ENCODE assay signal across 6 cellular contexts in genomic region chr17:76731800-76732733, GRCh38. TPM values are rescaled to one million over a fixed set of nuclear protein-coding genes. Genes with fewer than 3 reads are reported as not detected.
DNase-seq lines count a peak whose midpoint lies in the region; ATAC-seq, FAIRE-seq and TF ChIP-seq lines count a peak whose summit lies in the region.
"Not testable (repeated sequence)": the region's sequence is repeated elsewhere in the genome, so short reads cannot be mapped to it uniquely, and the experiment has no call there.

No MANE protein-coding gene starts in this region.

- not testable (repeated sequence) for H3K9me3 Mint-ChIP-seq in activated naive CD8-positive, alpha-beta T cell (ENCODE audit: low read depth); stimulated activated effector memory CD8-positive, alpha-beta T cell treated with anti-CD3 and anti-CD28 coated beads, Interleukin-12 subunit alpha, Interleukin-12 subunit beta, amount 100 ng/mL, for 72 hours

- H3K9me2 ChIP-seq in Loucy (replicated peaks; ENCODE audit: low read depth, low read length), result not testable (repeated sequence)

- peaks cover 14% of the 10 kb centered on the region for H3F3A ChIP-seq in Loucy (ENCODE audit: low read depth)

- not testable (repeated sequence) for FAIRE-seq in HepG2 (lab: Jason Lieb, UNC)

- 94% methylated on average over 13 of the region's 13 CpGs for WGBS in HepG2 (ENCODE audit: low lambda C conversion rate)

- TF ChIP-seq CTCF in Loucy (conservative IDR thresholded peaks at IDR 0.05; ENCODE audit: low read length); VCaP (conservative IDR thresholded peaks at IDR 0.05); HepG2 (CRISPR knock-in tag; IDR thresholded peaks at IDR 0.05): not testable (repeated sequence)

- peaks cover 19% of the 10 kb centered on the region for H3K27me3 ChIP-seq in Loucy (ENCODE audit: insufficient read depth, low read length, poor library complexity, severe bottlenecking)
- H3K27me3 ChIP-seq in HepG2 (ENCODE audit: control insufficient read depth in 1 of 2, insufficient read depth in 2 of 2, low read length in 2 of 2), result not testable (repeated sequence)

- H4K20me1 ChIP-seq in Loucy (ENCODE audit: insufficient read depth, low read length, poor library complexity, severe bottlenecking), result peaks cover 81% of the 10 kb centered on the region
- peaks cover 40% of the 10 kb centered on the region for H4K20me1 ChIP-seq in HepG2 (ENCODE audit: insufficient read depth, low read length)

- POLR2A ChIA-PET in HepG2 (lab: Yijun Ruan, JAX), result interaction anchor here (0.8 to 1.8 kb wide), 3 partner anchors 13 to 61 kb away, joined by 3 to 8 read pairs (median 3); no protein-coding TSS in a partner anchor

- peak overlapping the region; percentile 99 for H3K4me3 ChIP-seq in Loucy (ENCODE audit: low read length, poor library complexity, severe bottlenecking)
- H3K4me3 ChIP-seq in HepG2 (replicated peaks in 1 of 3; ENCODE audit: insufficient read depth in 1 of 3, low read depth in 2 of 3, low read length in 3 of 3), result not testable (repeated sequence)

- peaks cover 97% of the 10 kb centered on the region for H3K79me2 ChIP-seq in Loucy (ENCODE audit: insufficient read depth, low read length)
- peaks cover 68% of the 10 kb centered on the region for H3K79me2 ChIP-seq in HepG2 (ENCODE audit: insufficient read depth, low read length)

- in situ Hi-C loops in HepG2 (cut with HindIII; ENCODE audit: extremely low pct_ligation_motif_present, low pct_unique_long_range_greater_than_20kb), result not testable (repeated sequence)

- not testable (repeated sequence) for ATAC-seq in HepG2; stimulated activated effector memory CD8-positive, alpha-beta T cell treated with anti-CD3 and anti-CD28 coated beads, Interleukin-12 subunit alpha, Interleukin-12 subunit beta, amount 100 ng/mL, for 72 hours

- intact Hi-C loops in HepG2 (cut with micrococcal nuclease; ENCODE audit: unreplicated experiment), result not testable (repeated sequence)

- H3K9me3 ChIP-seq in Loucy (ENCODE audit: insufficient read depth, low read depth, low read length); HepG2 (ENCODE audit: low read length): not testable (repeated sequence)

- not testable (repeated sequence) for TF ChIP-seq RAD21 in HepG2 (CRISPR knock-in tag; IDR thresholded peaks at IDR 0.05)

- H3K36me3 ChIP-seq in Loucy (ENCODE audit: insufficient read depth, low read length) (peaks cover 52% of the 10 kb centered on the region), HepG2 (replicated peaks in 1 of 2; ENCODE audit: control insufficient read depth in 1 of 2, insufficient read depth in 2 of 2, low read length in 2 of 2) (peaks cover 12 to 35% of the 10 kb centered on the region in 2 experiments)

- H3K27ac Mint-ChIP-seq in activated naive CD8-positive, alpha-beta T cell, result peak overlapping the region; percentile 97
- H3K27ac Mint-ChIP-seq in stimulated activated effector memory CD8-positive, alpha-beta T cell treated with anti-CD3 and anti-CD28 coated beads, Interleukin-12 subunit alpha, Interleukin-12 subunit beta, amount 100 ng/mL, for 72 hours, result peak overlapping the region; percentile 99

- H3K4me2 ChIP-seq in Loucy (ENCODE audit: low read depth, low read length, poor library complexity, severe bottlenecking), result peak overlapping the region; percentile 93
- not testable (repeated sequence) for H3K4me2 ChIP-seq in HepG2 (ENCODE audit: low read depth, low read length)

- H3K36me3 Mint-ChIP-seq in activated naive CD8-positive, alpha-beta T cell, result peaks cover 28% of the 10 kb centered on the region
- peaks cover 100% of the 10 kb centered on the region for H3K36me3 Mint-ChIP-seq in stimulated activated effector memory CD8-positive, alpha-beta T cell treated with anti-CD3 and anti-CD28 coated beads, Interleukin-12 subunit alpha, Interleukin-12 subunit beta, amount 100 ng/mL, for 72 hours

- peak overlapping the region; percentile 100 for H3K9ac ChIP-seq in Loucy (ENCODE audit: low read depth, low read length, poor library complexity, severe bottlenecking)
- not testable (repeated sequence) for H3K9ac ChIP-seq in HepG2 (ENCODE audit: insufficient read depth, low read depth, low read length)

- peak; percentile 10 to 27; a peak in 1 of 4 replicates for TF ChIP-seq POLR2A in HepG2 (IDR thresholded peaks at IDR 0.05; ENCODE audit: insufficient read depth in 1 of 2, low read depth in 2 of 2, low read length in 2 of 2)

- H3K27me3 Mint-ChIP-seq in activated naive CD8-positive, alpha-beta T cell, result not testable (repeated sequence)

- peak overlapping the region; percentile 99 for H3K4me3 Mint-ChIP-seq in activated naive CD8-positive, alpha-beta T cell
- peak overlapping the region; percentile 93 for H3K4me3 Mint-ChIP-seq in stimulated activated effector memory CD8-positive, alpha-beta T cell treated with anti-CD3 and anti-CD28 coated beads, Interleukin-12 subunit alpha, Interleukin-12 subunit beta, amount 100 ng/mL, for 72 hours

- H3K4me1 Mint-ChIP-seq in activated naive CD8-positive, alpha-beta T cell (ENCODE audit: low read depth), result peaks cover 59% of the 10 kb centered on the region
- H3K4me1 Mint-ChIP-seq in stimulated activated effector memory CD8-positive, alpha-beta T cell treated with anti-CD3 and anti-CD28 coated beads, Interleukin-12 subunit alpha, Interleukin-12 subunit beta, amount 100 ng/mL, for 72 hours, result peaks cover 41% of the 10 kb centered on the region

- CTCF ChIA-PET in HepG2 (lab: Yijun Ruan, JAX; ENCODE audit: low intra/inter-chr PET ratio, low total read pairs), result not testable (repeated sequence)

- BruUV-seq in HepG2 (replicated peaks; lab: Mats Ljungman, UMichigan), result not testable (repeated sequence)

- not testable (repeated sequence) for TF ChIP-seq EP300 in HepG2 (IDR thresholded peaks at IDR 0.05; ENCODE audit: low read depth in 2 of 2, low read length in 2 of 2); HepG2 (CRISPR knock-in tag; IDR thresholded peaks at IDR 0.05; ENCODE audit: borderline replicate concordance)

- DNase-seq in DMS 273 (lab: John Stamatoyannopoulos, UW; ENCODE audit: unreplicated experiment), result peak; percentile 46
- DNase-seq in HepG2 (ENCODE audit: low spot score); stimulated activated effector memory CD8-positive, alpha-beta T cell treated with anti-CD3 and anti-CD28 coated beads, Interleukin-12 subunit alpha, Interleukin-12 subunit beta, amount 100 ng/mL, for 72 hours (ENCODE audit: low spot score in 2 of 2): not testable (repeated sequence)

- not testable (repeated sequence) for H2AFZ ChIP-seq in Loucy (ENCODE audit: low read length); HepG2 (ENCODE audit: low read length)

- H3K4me1 ChIP-seq in Loucy (ENCODE audit: insufficient read depth, low read length, poor library complexity, severe bottlenecking) (peaks cover 54% of the 10 kb centered on the region), HepG2 (ENCODE audit: insufficient read depth, low read length) (peaks cover 58% of the 10 kb centered on the region)

- H3K27ac ChIP-seq in VCaP (peak overlapping the region; percentile 1; the same call in 1 of the 2 replicates), HepG2 (ENCODE audit: extremely low read length, insufficient read depth, low read length) (peak overlapping the region; percentile 12)

RNA-seq across cellular contexts. Expression of gene SRSF2, which starts 5.1 kb away (rescaled TPM):
- 249 and 319 TPM in 2 replicates for total RNA-seq in HepG2 (2016; rRNA removed; fragmentation: Illumina TruSeq; extraction: Trizol)
- total RNA-seq in HepG2 (2016; cell fraction: cytosol; rRNA removed; fragmentation: Illumina TruSeq; extraction: Trizol; ENCODE audit: low read depth), result 103 and 114 TPM in 2 replicates
- 260 and 312 TPM in 2 replicates for total RNA-seq in HepG2 (2016; cell fraction: insoluble cytoplasmic fraction; rRNA removed; fragmentation: Illumina TruSeq; extraction: Trizol)
- total RNA-seq in HepG2 (2016; cell fraction: membrane; rRNA removed; fragmentation: Illumina TruSeq; extraction: Trizol), result 135 and 140 TPM in 2 replicates
- total RNA-seq in HepG2 (2016; cell fraction: nucleus; rRNA removed; fragmentation: Illumina TruSeq; extraction: Trizol), result 349 and 418 TPM in 2 replicates
- 306 and 308 TPM in 2 replicates for polyA plus RNA-seq in HepG2 (2011; rRNA removed)
- 103 and 169 TPM in 2 replicates for polyA plus RNA-seq in HepG2 (2011; cell fraction: cytosol; rRNA removed)
- 1,720 and 2,373 TPM in 2 replicates for polyA plus RNA-seq in HepG2 (2011; cell fraction: nucleus; rRNA removed)
- polyA plus RNA-seq in HepG2 (2012), result 214 and 282 TPM in 2 replicates
- 77.5 and 85.0 TPM in 2 replicates for polyA plus RNA-seq in HepG2 (2016; cell fraction: cytosol; fragmentation: Illumina TruSeq; extraction: Trizol; ENCODE audit: low read depth)
- 376 and 395 TPM in 2 replicates for polyA plus RNA-seq in HepG2 (2016; cell fraction: insoluble cytoplasmic fraction; fragmentation: Illumina TruSeq; extraction: Trizol; ENCODE audit: low read depth)
- 116 and 123 TPM in 2 replicates for polyA plus RNA-seq in HepG2 (2016; cell fraction: membrane; fragmentation: Illumina TruSeq; extraction: Trizol; ENCODE audit: low read depth)
- polyA plus RNA-seq in HepG2 (2016; cell fraction: nucleus; fragmentation: Illumina TruSeq; extraction: Trizol; ENCODE audit: insufficient read depth, low read depth), result 776 and 819 TPM in 2 replicates
- 243 and 377 TPM in 2 replicates for polyA minus RNA-seq in HepG2 (2011; rRNA and poly(A)+ RNA removed; ENCODE audit: low replicate concordance)
- 59.7 and 82.4 TPM in 2 replicates for polyA minus RNA-seq in HepG2 (2011; cell fraction: cytosol; rRNA and poly(A)+ RNA removed)
- 526 and 551 TPM in 2 replicates for polyA minus RNA-seq in HepG2 (2011; cell fraction: nucleus; rRNA and poly(A)+ RNA removed)

RNA-seq across cellular contexts. Expression of gene METTL23, which starts 5.4 kb away (rescaled TPM):
- 39.7 and 39.9 TPM in 2 replicates for total RNA-seq in HepG2 (2016; rRNA removed; fragmentation: Illumina TruSeq; extraction: Trizol)
- 13.8 and 15.1 TPM in 2 replicates for total RNA-seq in HepG2 (2016; cell fraction: cytosol; rRNA removed; fragmentation: Illumina TruSeq; extraction: Trizol; ENCODE audit: low read depth)
- total RNA-seq in HepG2 (2016; cell fraction: insoluble cytoplasmic fraction; rRNA removed; fragmentation: Illumina TruSeq; extraction: Trizol), result 40.1 and 40.8 TPM in 2 replicates
- 23.4 and 26.9 TPM in 2 replicates for total RNA-seq in HepG2 (2016; cell fraction: membrane; rRNA removed; fragmentation: Illumina TruSeq; extraction: Trizol)
- total RNA-seq in HepG2 (2016; cell fraction: nucleus; rRNA removed; fragmentation: Illumina TruSeq; extraction: Trizol), result 28.8 and 32.4 TPM in 2 replicates
- polyA plus RNA-seq in HepG2 (2011; rRNA removed), result 85.4 and 104 TPM in 2 replicates
- 54.2 and 65.9 TPM in 2 replicates for polyA plus RNA-seq in HepG2 (2011; cell fraction: cytosol; rRNA removed)
- 68.9 and 70.3 TPM in 2 replicates for polyA plus RNA-seq in HepG2 (2011; cell fraction: nucleus; rRNA removed)
- 49.3 and 49.6 TPM in 2 replicates for polyA plus RNA-seq in HepG2 (2012)
- 16.6 and 18.6 TPM in 2 replicates for polyA plus RNA-seq in HepG2 (2016; cell fraction: cytosol; fragmentation: Illumina TruSeq; extraction: Trizol; ENCODE audit: low read depth)
- polyA plus RNA-seq in HepG2 (2016; cell fraction: insoluble cytoplasmic fraction; fragmentation: Illumina TruSeq; extraction: Trizol; ENCODE audit: low read depth), result 45.5 and 51.2 TPM in 2 replicates
- 22.2 and 23.6 TPM in 2 replicates for polyA plus RNA-seq in HepG2 (2016; cell fraction: membrane; fragmentation: Illumina TruSeq; extraction: Trizol; ENCODE audit: low read depth)
- 60.8 and 67.8 TPM in 2 replicates for polyA plus RNA-seq in HepG2 (2016; cell fraction: nucleus; fragmentation: Illumina TruSeq; extraction: Trizol; ENCODE audit: insufficient read depth, low read depth)
- 23.4 and 37.2 TPM in 2 replicates for polyA minus RNA-seq in HepG2 (2011; rRNA and poly(A)+ RNA removed; ENCODE audit: low replicate concordance)
- 17.2 and 17.6 TPM in 2 replicates for polyA minus RNA-seq in HepG2 (2011; cell fraction: cytosol; rRNA and poly(A)+ RNA removed)
- polyA minus RNA-seq in HepG2 (2011; cell fraction: nucleus; rRNA and poly(A)+ RNA removed), result 17.6 and 22.6 TPM in 2 replicates

RNA-seq across cellular contexts. Expression of gene JMJD6, which starts 5.7 kb away (rescaled TPM):
- 41.0 and 49.1 TPM in 2 replicates for total RNA-seq in HepG2 (2016; rRNA removed; fragmentation: Illumina TruSeq; extraction: Trizol)
- total RNA-seq in HepG2 (2016; cell fraction: cytosol; rRNA removed; fragmentation: Illumina TruSeq; extraction: Trizol; ENCODE audit: low read depth), result 9.7 and 10.0 TPM in 2 replicates
- total RNA-seq in HepG2 (2016; cell fraction: insoluble cytoplasmic fraction; rRNA removed; fragmentation: Illumina TruSeq; extraction: Trizol), result 41.7 and 48.0 TPM in 2 replicates
- 15.3 and 17.9 TPM in 2 replicates for total RNA-seq in HepG2 (2016; cell fraction: membrane; rRNA removed; fragmentation: Illumina TruSeq; extraction: Trizol)
- total RNA-seq in HepG2 (2016; cell fraction: nucleus; rRNA removed; fragmentation: Illumina TruSeq; extraction: Trizol), result 24.8 and 26.0 TPM in 2 replicates
- polyA plus RNA-seq in HepG2 (2011; rRNA removed), result 33.6 and 36.0 TPM in 2 replicates
- polyA plus RNA-seq in HepG2 (2011; cell fraction: cytosol; rRNA removed), result 25.2 and 31.5 TPM in 2 replicates
- polyA plus RNA-seq in HepG2 (2011; cell fraction: nucleus; rRNA removed), result 43.8 and 48.7 TPM in 2 replicates
- 37.4 and 57.9 TPM in 2 replicates for polyA plus RNA-seq in HepG2 (2012)
- polyA plus RNA-seq in HepG2 (2016; cell fraction: cytosol; fragmentation: Illumina TruSeq; extraction: Trizol; ENCODE audit: low read depth), result 7.4 and 7.7 TPM in 2 replicates
- 47.9 and 48.6 TPM in 2 replicates for polyA plus RNA-seq in HepG2 (2016; cell fraction: insoluble cytoplasmic fraction; fragmentation: Illumina TruSeq; extraction: Trizol; ENCODE audit: low read depth)
- polyA plus RNA-seq in HepG2 (2016; cell fraction: membrane; fragmentation: Illumina TruSeq; extraction: Trizol; ENCODE audit: low read depth), result 11.8 and 11.9 TPM in 2 replicates
- polyA plus RNA-seq in HepG2 (2016; cell fraction: nucleus; fragmentation: Illumina TruSeq; extraction: Trizol; ENCODE audit: insufficient read depth, low read depth), result 37.6 and 45.3 TPM in 2 replicates
- polyA minus RNA-seq in HepG2 (2011; rRNA and poly(A)+ RNA removed; ENCODE audit: low replicate concordance), result 14.9 and 21.3 TPM in 2 replicates
- 13.4 and 16.7 TPM in 2 replicates for polyA minus RNA-seq in HepG2 (2011; cell fraction: cytosol; rRNA and poly(A)+ RNA removed)
- polyA minus RNA-seq in HepG2 (2011; cell fraction: nucleus; rRNA and poly(A)+ RNA removed), result 10.3 and 15.4 TPM in 2 replicates

RNA-seq across cellular contexts. Expression of gene MFSD11, which starts 5.9 kb away (rescaled TPM):
- total RNA-seq in HepG2 (2016; rRNA removed; fragmentation: Illumina TruSeq; extraction: Trizol), result 19.4 and 36.3 TPM in 2 replicates
- 19.7 and 21.0 TPM in 2 replicates for total RNA-seq in HepG2 (2016; cell fraction: cytosol; rRNA removed; fragmentation: Illumina TruSeq; extraction: Trizol; ENCODE audit: low read depth)
- 17.3 and 35.0 TPM in 2 replicates for total RNA-seq in HepG2 (2016; cell fraction: insoluble cytoplasmic fraction; rRNA removed; fragmentation: Illumina TruSeq; extraction: Trizol)
- total RNA-seq in HepG2 (2016; cell fraction: membrane; rRNA removed; fragmentation: Illumina TruSeq; extraction: Trizol), result 17.5 and 20.2 TPM in 2 replicates
- total RNA-seq in HepG2 (2016; cell fraction: nucleus; rRNA removed; fragmentation: Illumina TruSeq; extraction: Trizol), result 39.1 and 44.6 TPM in 2 replicates
- 25.2 and 26.1 TPM in 2 replicates for polyA plus RNA-seq in HepG2 (2011; rRNA removed)
- 11.6 and 16.0 TPM in 2 replicates for polyA plus RNA-seq in HepG2 (2011; cell fraction: cytosol; rRNA removed)
- polyA plus RNA-seq in HepG2 (2011; cell fraction: nucleus; rRNA removed), result 59.2 and 64.8 TPM in 2 replicates
- polyA plus RNA-seq in HepG2 (2012), result 20.4 and 24.1 TPM in 2 replicates
- polyA plus RNA-seq in HepG2 (2016; cell fraction: cytosol; fragmentation: Illumina TruSeq; extraction: Trizol; ENCODE audit: low read depth), result 5.8 and 6.2 TPM in 2 replicates
- 13.0 and 15.6 TPM in 2 replicates for polyA plus RNA-seq in HepG2 (2016; cell fraction: insoluble cytoplasmic fraction; fragmentation: Illumina TruSeq; extraction: Trizol; ENCODE audit: low read depth)
- polyA plus RNA-seq in HepG2 (2016; cell fraction: membrane; fragmentation: Illumina TruSeq; extraction: Trizol; ENCODE audit: low read depth), result 9.2 and 11.8 TPM in 2 replicates
- 60.1 and 68.2 TPM in 2 replicates for polyA plus RNA-seq in HepG2 (2016; cell fraction: nucleus; fragmentation: Illumina TruSeq; extraction: Trizol; ENCODE audit: insufficient read depth, low read depth)
- polyA minus RNA-seq in HepG2 (2011; rRNA and poly(A)+ RNA removed; ENCODE audit: low replicate concordance), result 33.4 and 39.8 TPM in 2 replicates
- 12.8 and 16.1 TPM in 2 replicates for polyA minus RNA-seq in HepG2 (2011; cell fraction: cytosol; rRNA and poly(A)+ RNA removed)
- polyA minus RNA-seq in HepG2 (2011; cell fraction: nucleus; rRNA and poly(A)+ RNA removed), result 36.3 and 51.1 TPM in 2 replicates

RNA-seq across cellular contexts. Expression of gene MXRA7, which starts 21.3 kb away (rescaled TPM):
- 28.0 and 44.8 TPM in 2 replicates for total RNA-seq in HepG2 (2016; rRNA removed; fragmentation: Illumina TruSeq; extraction: Trizol)
- 22.8 and 24.5 TPM in 2 replicates for total RNA-seq in HepG2 (2016; cell fraction: cytosol; rRNA removed; fragmentation: Illumina TruSeq; extraction: Trizol; ENCODE audit: low read depth)
- total RNA-seq in HepG2 (2016; cell fraction: insoluble cytoplasmic fraction; rRNA removed; fragmentation: Illumina TruSeq; extraction: Trizol), result 30.0 and 44.9 TPM in 2 replicates
- total RNA-seq in HepG2 (2016; cell fraction: membrane; rRNA removed; fragmentation: Illumina TruSeq; extraction: Trizol), result 51.0 and 58.7 TPM in 2 replicates
- total RNA-seq in HepG2 (2016; cell fraction: nucleus; rRNA removed; fragmentation: Illumina TruSeq; extraction: Trizol), result 30.0 and 37.9 TPM in 2 replicates
- polyA plus RNA-seq in HepG2 (2011; rRNA removed), result 112 and 139 TPM in 2 replicates
- 75.0 and 131 TPM in 2 replicates for polyA plus RNA-seq in HepG2 (2011; cell fraction: cytosol; rRNA removed)
- 36.3 and 45.0 TPM in 2 replicates for polyA plus RNA-seq in HepG2 (2011; cell fraction: nucleus; rRNA removed)
- 131 and 138 TPM in 2 replicates for polyA plus RNA-seq in HepG2 (2012)
- polyA plus RNA-seq in HepG2 (2016; cell fraction: cytosol; fragmentation: Illumina TruSeq; extraction: Trizol; ENCODE audit: low read depth), result 36.6 and 41.1 TPM in 2 replicates
- polyA plus RNA-seq in HepG2 (2016; cell fraction: insoluble cytoplasmic fraction; fragmentation: Illumina TruSeq; extraction: Trizol; ENCODE audit: low read depth), result 37.7 and 42.0 TPM in 2 replicates
- 56.2 and 59.4 TPM in 2 replicates for polyA plus RNA-seq in HepG2 (2016; cell fraction: membrane; fragmentation: Illumina TruSeq; extraction: Trizol; ENCODE audit: low read depth)
- 59.5 and 60.5 TPM in 2 replicates for polyA plus RNA-seq in HepG2 (2016; cell fraction: nucleus; fragmentation: Illumina TruSeq; extraction: Trizol; ENCODE audit: insufficient read depth, low read depth)
- polyA minus RNA-seq in HepG2 (2011; rRNA and poly(A)+ RNA removed; ENCODE audit: low replicate concordance), result 21.9 and 76.0 TPM in 2 replicates
- 38.4 and 70.8 TPM in 2 replicates for polyA minus RNA-seq in HepG2 (2011; cell fraction: cytosol; rRNA and poly(A)+ RNA removed)
- 18.8 and 29.5 TPM in 2 replicates for polyA minus RNA-seq in HepG2 (2011; cell fraction: nucleus; rRNA and poly(A)+ RNA removed)
